Comparison of ENCODE assay signal across 13 cellular contexts in genomic region chr7:39894904-39895303, GRCh38. TPM values are rescaled to one million over a fixed set of nuclear protein-coding genes. Genes with fewer than 3 reads are reported as not detected.
A peak's percentile ranks its signal among the peaks of the same experiment; 100 is the strongest.
DNase-seq lines count a peak whose midpoint lies in the region; ATAC-seq, FAIRE-seq and TF ChIP-seq lines count a peak whose summit lies in the region.
"Had no signal": no experiment of that assay in that cellular context is flagged by ENCODE, and none has a peak within 500 bp of the region (broad histone marks: within the 10 kb centered on the region; RNA-seq: fewer than 3 reads in every experiment).

No MANE protein-coding gene starts in this region.

- no peaks in the 10 kb centered on the region for H4K20me1 ChIP-seq in endothelial cell of umbilical vein (replicated peaks; ENCODE audit: control insufficient read depth, extremely low read depth, insufficient read depth, low read length)

- H3K4me1 ChIP-seq in Panc1 (ENCODE audit: control insufficient read depth, insufficient read depth, low read length) (no peaks in the 10 kb centered on the region), endothelial cell of umbilical vein (ENCODE audit: control insufficient read depth, extremely low read depth, insufficient read depth, low read length) (no peaks in the 10 kb centered on the region)
- H3K4me1 ChIP-seq: HAP-1 had no signal

- ATAC-seq in Panc1: peak; percentile 51; the same call in 1 of the 2 replicates

- no peak overlapping the region for H3K4me2 ChIP-seq in endothelial cell of umbilical vein (ENCODE audit: insufficient read depth, low read length)

- no peaks in the 10 kb centered on the region for H3K9me3 ChIP-seq in Panc1 (ENCODE audit: control insufficient read depth, insufficient read depth, low read depth, low read length)
- H3K9me3 ChIP-seq in endothelial cell of umbilical vein (replicated peaks; ENCODE audit: control insufficient read depth, insufficient read depth, low read length): no peaks in the 10 kb centered on the region
- H3K9me3 ChIP-seq: HAP-1 had no signal

- H3K27me3 ChIP-seq in Panc1 (ENCODE audit: control insufficient read depth, insufficient read depth, low read length): peaks cover 8% of the 10 kb centered on the region; the same call in 1 of the 2 replicates
- peaks cover 22 to 28% of the 10 kb centered on the region in 2 experiments for H3K27me3 ChIP-seq in endothelial cell of umbilical vein (ENCODE audit: control insufficient read depth in 2 of 2, insufficient read depth in 2 of 2, low read length in 2 of 2)

- CTCF ChIA-PET in Panc1 (lab: Charles Lee): no interaction called here
- CTCF ChIA-PET in endothelial cell of umbilical vein (lab: Charles Lee): interaction anchor here (0.7 to 9.4 kb wide), 5 partner anchors 9 to 315 kb away, joined by 3 to 270 read pairs (median 4); partner anchors contain the start of gene SUGCT

- H3K9me1 ChIP-seq in endothelial cell of umbilical vein (replicated peaks; ENCODE audit: control insufficient read depth, extremely low read depth, insufficient read depth, low read length): no peaks in the 10 kb centered on the region

- H2AFZ ChIP-seq in endothelial cell of umbilical vein (ENCODE audit: low read depth, low read length): no peak overlapping the region

- TF ChIP-seq POLR2A in endothelial cell of umbilical vein (IDR thresholded peaks at IDR 0.05; ENCODE audit: low read depth, low read length): no peak

- H3K9me3 Mint-ChIP-seq in type B pancreatic cell: no peaks in the 10 kb centered on the region
- H3K9me3 Mint-ChIP-seq: CD4-positive, CD25-positive, alpha-beta regulatory T cell had no signal

- POLR2A ChIA-PET in Panc1 (lab: Charles Lee) (no interaction called here), endothelial cell of umbilical vein (lab: Charles Lee) (no interaction called here)

- intact Hi-C loops in Panc1 (cut with micrococcal nuclease; ENCODE audit: unreplicated experiment): no loop called here
- intact Hi-C loops in endothelial cell of umbilical vein (cut with micrococcal nuclease): loop anchor here (5.0 kb wide), 1 partner anchor 1837 kb away; no protein-coding TSS in a partner anchor

- dilution Hi-C loops in endothelial cell of umbilical vein (cut with MboI; ENCODE audit: extremely low pct_ligation_motif_present, low sequenced_read_pairs): no loop called here

- BruUV-seq in Panc1 (replicated peaks; lab: Mats Ljungman, UMichigan): no TSS peak
- BruUV-seq in endothelial cell of umbilical vein (replicated peaks; lab: Mats Ljungman, UMichigan): no TSS peak

- in situ Hi-C loops in Panc1 (cut with HindIII; ENCODE audit: low pct_unique_long_range_greater_than_20kb, low sequenced_read_pairs): no loop called here

- no peak overlapping the region for H3K9ac ChIP-seq in endothelial cell of umbilical vein (replicated peaks; ENCODE audit: extremely low read depth, insufficient read depth, low read length)

- H3K4me3 Mint-ChIP-seq in type B pancreatic cell: no peak overlapping the region
- H3K4me3 Mint-ChIP-seq: CD4-positive, CD25-positive, alpha-beta regulatory T cell had no signal

- no peak for DNase-seq in Panc1 (ENCODE audit: low read depth, low spot score)
- peak; percentile 19 for DNase-seq in endothelial cell of umbilical vein (ENCODE audit: low read depth, low spot score)
- DNase-seq in kidney tubule cell (ENCODE audit: low spot score): peak; percentile 44
- DNase-seq in type B pancreatic cell (ENCODE audit: extremely low spot score, unreplicated experiment): no peak
- DNase-seq in AML-193 (lab: John Stamatoyannopoulos, UW): no peak
- DNase-seq in HUDEP-2 (lab: John Stamatoyannopoulos, UW; ENCODE audit: unreplicated experiment in 76 of 76): no peak
- no peak for DNase-seq in NCI-H69 (lab: John Stamatoyannopoulos, UW)
- DNase-seq: CD4-positive, CD25-positive, alpha-beta regulatory T cell; KG1; NCI-H1436 treated with DMSO at 0.1 percent for 48 hours; NCI-H2081; NCI-H510A had no signal

- no peak for TF ChIP-seq CTCF in Panc1 (IDR thresholded peaks at IDR 0.05)
- TF ChIP-seq CTCF in endothelial cell of umbilical vein (IDR thresholded peaks at IDR 0.05; ENCODE audit: extremely low read depth in 1 of 2, insufficient read depth in 1 of 2, low read depth in 1 of 2, low read length in 2 of 2): no peak
- TF ChIP-seq CTCF in type B pancreatic cell (conservative IDR thresholded peaks at IDR 0.05): no peak

- H3K36me3 ChIP-seq in Panc1 (ENCODE audit: control insufficient read depth, insufficient read depth, low read length) (no peaks in the 10 kb centered on the region), endothelial cell of umbilical vein (ENCODE audit: control insufficient read depth in 2 of 2, extremely low read depth in 1 of 2, insufficient read depth in 2 of 2, low read length in 2 of 2) (no peaks in the 10 kb centered on the region)
- H3K36me3 ChIP-seq: HAP-1 had no signal

- H3K36me3 Mint-ChIP-seq in type B pancreatic cell: no peaks in the 10 kb centered on the region
- H3K36me3 Mint-ChIP-seq: CD4-positive, CD25-positive, alpha-beta regulatory T cell had no signal

- H3K4me1 Mint-ChIP-seq in type B pancreatic cell (ENCODE audit: unreplicated experiment): peaks cover 7% of the 10 kb centered on the region
- H3K4me1 Mint-ChIP-seq: CD4-positive, CD25-positive, alpha-beta regulatory T cell had no signal

- H3K4me3 ChIP-seq in Panc1 (ENCODE audit: low read depth in 2 of 2, low read length in 2 of 2): no peak overlapping the region
- no peak overlapping the region for H3K4me3 ChIP-seq in endothelial cell of umbilical vein (replicated peaks in 1 of 3; ENCODE audit: insufficient read depth in 1 of 3, low read depth in 1 of 3, low read length in 3 of 3)
- H3K4me3 ChIP-seq: HAP-1 had no signal

- peaks cover 3% of the 10 kb centered on the region for H3K27me3 Mint-ChIP-seq in type B pancreatic cell

- peak overlapping the region; percentile 57 for H3K27ac Mint-ChIP-seq in type B pancreatic cell
- H3K27ac Mint-ChIP-seq: CD4-positive, CD25-positive, alpha-beta regulatory T cell had no signal

- no peaks in the 10 kb centered on the region for H3K79me2 ChIP-seq in endothelial cell of umbilical vein (ENCODE audit: control insufficient read depth, insufficient read depth, low read length)

- H3K27ac ChIP-seq in Panc1 (ENCODE audit: low read length): no peak overlapping the region
- no peak overlapping the region for H3K27ac ChIP-seq in endothelial cell of umbilical vein (ENCODE audit: insufficient read depth, low read depth, low read length)

- no peak for FAIRE-seq in endothelial cell of umbilical vein (lab: Jason Lieb, UNC)

TF ChIP-seq in endothelial cell of umbilical vein, 7 proteins besides CTCF, POLR2A, EP300 and RAD21:
- no peak for TF ChIP-seq FOS (IDR thresholded peaks at IDR 0.05; ENCODE audit: borderline replicate concordance, insufficient read depth, low read length)
- no peak for TF ChIP-seq MAX (IDR thresholded peaks at IDR 0.05; ENCODE audit: insufficient read depth, insufficient read length)
- no peak for TF ChIP-seq EZH2 (IDR thresholded peaks at IDR 0.05; ENCODE audit: borderline replicate concordance, low read depth, low read length, severe bottlenecking)
- no peak for TF ChIP-seq JUN (IDR thresholded peaks at IDR 0.05; ENCODE audit: borderline replicate concordance, insufficient read depth, insufficient read length, low read depth)
- TF ChIP-seq POLR2AphosphoS5 (IDR thresholded peaks at IDR 0.05; ENCODE audit: insufficient read depth, low read depth, low read length): no peak
- TF ChIP-seq MYC (IDR thresholded peaks at IDR 0.05; ENCODE audit: low read depth, low read length): no peak
TF ChIP-seq in endothelial cell of umbilical vein: peak in this region for 0.

RNA-seq across cellular contexts. Expression of gene CDK13, which starts 55.2 kb away (rescaled TPM):
- total RNA-seq in Panc1 (2021; ENCODE audit: unreplicated experiment): 52.0 TPM
- 26.2 TPM for polyA plus RNA-seq in Panc1 (2012; ENCODE audit: insufficient read length)
- 50.7 and 56.7 TPM in 2 replicates for total RNA-seq in endothelial cell of umbilical vein
- polyA plus RNA-seq in endothelial cell of umbilical vein: 22.8 and 24.5 TPM in 2 replicates
- polyA plus RNA-seq in endothelial cell of umbilical vein (2011; cell fraction: cytosol; rRNA removed): 22.9 and 23.9 TPM in 2 replicates
- 78.8 and 84.5 TPM in 2 replicates for polyA plus RNA-seq in endothelial cell of umbilical vein (2011; cell fraction: nucleus; rRNA removed)
- polyA plus RNA-seq in endothelial cell of umbilical vein (2012): 28.1 and 38.4 TPM in 2 replicates
- 70.7 and 72.8 TPM in 2 replicates for polyA minus RNA-seq in endothelial cell of umbilical vein
- polyA minus RNA-seq in endothelial cell of umbilical vein (2011; cell fraction: cytosol; rRNA and poly(A)+ RNA removed): 25.2 TPM
- polyA minus RNA-seq in endothelial cell of umbilical vein (2011; cell fraction: nucleus; rRNA and poly(A)+ RNA removed): 91.0 and 122 TPM in 2 replicates
- 49.3 and 57.6 TPM in 2 replicates for total RNA-seq in type B pancreatic cell (ENCODE audit: low replicate concordance)

Comparison
In these comparisons a context has a peak if more than half of its experiments do, and no peak if none do; other contexts are left out.
1. DNase-seq: peak in endothelial cell of umbilical vein (single experiment) and kidney tubule cell (single experiment); none in Panc1 (single experiment), type B pancreatic cell (single experiment), AML-193 (0 of 2), HUDEP-2 (0 of 76) and NCI-H69 (single experiment).